Comparison of ENCODE assay signal across 25 cellular contexts in genomic region chr6:48147101-48147500, GRCh38.
"Had no signal": no experiment of that assay in that cellular context is flagged by ENCODE, and none has a peak within 500 bp of the region (broad histone marks: within the 10 kb centered on the region; RNA-seq: fewer than 3 reads in every experiment).

No MANE protein-coding gene starts in this region.

- H3K9ac ChIP-seq: neural progenitor cell, parathyroid adenoma had no signal

- ATAC-seq: psoas muscle; right cardiac atrium; right lobe of liver; stimulated activated effector memory CD8-positive, alpha-beta T cell treated with anti-CD3 and anti-CD28 coated beads, Interleukin-12 subunit alpha, Interleukin-12 subunit beta, amount 100 ng/mL, for 72 hours; stimulated activated naive B cell treated with anti-CD40 and anti-IgM and Interleukin-4, amounts not matched to agents 10 μg/mL and 1 μg/mL and 100 μg/mL, for 72 hours had no signal

- H3K36me3 ChIP-seq: neural progenitor cell, ovary, right lobe of liver, sigmoid colon, stomach, thoracic aorta, thyroid gland, tibial nerve, upper lobe of left lung, vagina had no signal

- DNase-seq: occipital lobe; ovary; posterior cingulate gyrus; psoas muscle; right cardiac atrium; right lobe of liver; sigmoid colon; small intestine; stimulated activated CD4-positive, alpha-beta T cell treated with anti-CD3 and anti-CD28 coated beads, Interleukin-15, amount 100 ng/mL, for 24 hours; stimulated activated CD4-positive, alpha-beta T cell treated with anti-CD3 and anti-CD28 coated beads, Interleukin-2, amount 100 ng/mL, for 24 hours; stimulated activated CD4-positive, alpha-beta T cell treated with anti-CD3 and anti-CD28 coated beads, Interleukin-2, amount 100 ng/mL, for 48 hours; stimulated activated CD4-positive, alpha-beta T cell treated with anti-CD3 and anti-CD28 coated beads, Interleukin-4, amount 100 ng/mL, for 24 hours; stimulated activated naive B cell treated with anti-CD40 and anti-IgM and Interleukin-4, amounts not matched to agents 10 μg/mL and 1 μg/mL and 100 μg/mL, for 72 hours; stimulated activated naive CD4-positive, alpha-beta T cell treated with Interleukin-2 at 50 U/mL for 16 hours; stomach; thyroid gland; trophoblast cell; upper lobe of left lung had no signal

- H3K79me2 ChIP-seq: parathyroid adenoma had no signal

- H3K4me2 ChIP-seq: neural progenitor cell had no signal

- H3K9me3 ChIP-seq: ovary, psoas muscle, right lobe of liver, sigmoid colon, thoracic aorta, thyroid gland, vagina had no signal

- H3K27ac ChIP-seq: neural progenitor cell, ovary, parathyroid adenoma, psoas muscle, right lobe of liver, sigmoid colon, stomach, thoracic aorta, thyroid gland, tibial nerve, upper lobe of left lung, vagina had no signal

- H3K4me1 ChIP-seq: neural progenitor cell, parathyroid adenoma, psoas muscle, right lobe of liver, sigmoid colon, stomach, thyroid gland, tibial nerve, upper lobe of left lung, vagina had no signal

- H3K4me3 ChIP-seq: neural progenitor cell, ovary, psoas muscle, right lobe of liver, sigmoid colon, stomach, thoracic aorta, thyroid gland, tibial nerve, upper lobe of left lung, vagina had no signal

- H2AFZ ChIP-seq: neural progenitor cell, parathyroid adenoma had no signal

- FAIRE-seq: small intestine, urothelium cell line had no signal

- H3K27me3 ChIP-seq: neural progenitor cell, ovary, right lobe of liver, sigmoid colon, stomach, thyroid gland, tibial nerve, upper lobe of left lung, vagina had no signal
